Comparison of ENCODE assay signal across 14 cellular contexts in the genomic region with DNA sequence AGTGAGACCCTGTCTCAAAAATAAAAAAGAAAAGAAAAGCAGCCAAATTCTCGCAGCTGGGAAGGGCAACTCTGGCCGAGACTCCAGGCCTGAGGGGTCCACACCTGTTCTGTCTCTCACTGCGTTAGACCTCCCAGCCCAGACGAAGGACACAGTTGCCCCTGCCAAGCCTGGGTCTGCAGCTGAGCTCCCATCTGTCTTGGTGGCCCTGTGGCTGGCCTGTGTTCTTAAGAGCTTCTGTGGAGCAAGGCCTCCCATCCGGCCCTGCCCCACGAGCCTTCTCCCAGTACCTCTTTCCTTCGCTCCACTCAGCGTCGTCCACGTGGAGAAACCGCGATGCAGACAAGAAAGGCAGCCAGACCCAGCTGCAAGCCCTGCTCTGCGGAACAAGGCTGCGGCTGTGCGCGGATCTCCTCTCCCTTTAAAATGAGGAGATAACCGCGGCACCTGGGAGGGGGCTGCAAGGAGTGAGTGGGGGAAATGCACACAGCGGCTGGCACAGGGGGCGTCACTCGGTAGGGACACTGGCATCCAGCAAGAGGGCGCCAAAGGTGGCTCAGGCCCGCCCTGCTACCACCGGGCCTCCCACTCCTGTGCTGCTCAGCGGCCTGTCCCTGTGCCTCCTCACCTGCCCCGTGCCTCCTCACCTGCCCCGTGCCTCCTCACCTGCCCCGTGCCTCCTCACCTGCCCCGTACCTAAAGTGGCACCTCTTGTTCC. TPM values are rescaled to one million over a fixed set of nuclear protein-coding genes. Genes with fewer than 3 reads are reported as not detected.
DNase-seq lines count a peak whose midpoint lies in the region; ATAC-seq and TF ChIP-seq lines count a peak whose summit lies in the region.
"Had no signal": no experiment of that assay in that cellular context is flagged by ENCODE, and none has a peak within 500 bp of the region (broad histone marks: within the 10 kb centered on the region; RNA-seq: fewer than 3 reads in every experiment).

No MANE protein-coding gene starts in this region.

- H3K79me2 ChIP-seq in GM23338 (replicated peaks; ENCODE audit: insufficient read depth), result no peaks in the 10 kb centered on the region

- no peaks in the 10 kb centered on the region; the same call in 2 of the 3 replicates for H3K9me3 Mint-ChIP-seq in GM23338
- no peaks in the 10 kb centered on the region for H3K9me3 Mint-ChIP-seq in WTC11
- no peaks in the 10 kb centered on the region for H3K9me3 Mint-ChIP-seq in nephron
- no peaks in the 10 kb centered on the region for H3K9me3 Mint-ChIP-seq in Calu3 (ENCODE audit: low read depth, unreplicated experiment)

- no peak overlapping the region for H3K4me3 ChIP-seq in BLaER1 treated with 17β-estradiol and CSF1 and Interleukin-3, amounts not matched to agents 10 nM and 100 nM
- no peak overlapping the region for H3K4me3 ChIP-seq in GM23338
- H3K4me3 ChIP-seq in coronary artery, result no peak overlapping the region

- H3F3A ChIP-seq in GM23338 (replicated peaks; ENCODE audit: low read depth), result no peaks in the 10 kb centered on the region

- peaks cover 8% of the 10 kb centered on the region for H3K27me3 Mint-ChIP-seq in GM23338 (ENCODE audit: insufficient read depth, low read depth, poor library complexity)
- no peaks in the 10 kb centered on the region; the same call in 1 of the 2 replicates for H3K27me3 Mint-ChIP-seq in WTC11 (ENCODE audit: low read depth)
- peaks cover 18% of the 10 kb centered on the region for H3K27me3 Mint-ChIP-seq in nephron (ENCODE audit: low read depth)
- H3K27me3 Mint-ChIP-seq in Calu3 (ENCODE audit: unreplicated experiment), result peaks cover 55% of the 10 kb centered on the region

- no peaks in the 10 kb centered on the region for H3K36me3 ChIP-seq in BLaER1 treated with 17β-estradiol and CSF1 and Interleukin-3, amounts not matched to agents 10 nM and 100 nM
- H3K36me3 ChIP-seq in GM23338 (ENCODE audit: insufficient read depth), result no peaks in the 10 kb centered on the region

- peaks cover 42 to 49% (median 45%) of the 10 kb centered on the region in 10 experiments for H3K4me1 ChIP-seq in BLaER1 treated with 17β-estradiol and CSF1 and Interleukin-3, amounts not matched to agents 10 nM and 100 nM
- H3K4me1 ChIP-seq in GM23338 (ENCODE audit: insufficient read depth), result peaks cover 7% of the 10 kb centered on the region; the same call in 1 of the 2 replicates
- H3K4me1 ChIP-seq: Caco-2 had no signal

- intact Hi-C loops in Calu3 (cut with micrococcal nuclease; ENCODE audit: unreplicated experiment), result loop anchor here (10.0 kb wide), 1 partner anchor 154 kb away; no protein-coding TSS in a partner anchor

- H3K27ac ChIP-seq in BLaER1 treated with 17β-estradiol and CSF1 and Interleukin-3, amounts not matched to agents 10 nM and 100 nM, result no peak overlapping the region
- H3K27ac ChIP-seq in GM23338 (ENCODE audit: low read depth) (no peak overlapping the region), coronary artery (no peak overlapping the region)

- H2AFZ ChIP-seq in GM23338, result peak overlapping the region; percentile 66; the same call in 1 of the 2 replicates

- H3K9me3 ChIP-seq in BLaER1 treated with 17β-estradiol and CSF1 and Interleukin-3, amounts not matched to agents 10 nM and 100 nM (replicated peaks in 1 of 11), result no peaks in the 10 kb centered on the region
- H3K9me3 ChIP-seq: Caco-2 had no signal

- no TSS peak for BruUV-seq in Calu3 (replicated peaks; lab: Mats Ljungman, UMichigan)

- H3K27ac Mint-ChIP-seq in GM23338, result no peak overlapping the region
- H3K27ac Mint-ChIP-seq in WTC11, result no peak overlapping the region
- H3K27ac Mint-ChIP-seq in nephron, result peak overlapping the region in 2 of 3 experiments; percentile 38 to 68
- H3K27ac Mint-ChIP-seq in Calu3 (ENCODE audit: unreplicated experiment), result no peak overlapping the region

- TF ChIP-seq CTCF in GM23338 (conservative IDR thresholded peaks at IDR 0.05; ENCODE audit: low read depth in 2 of 2), result peak; percentile 17 to 46; a peak in 2 of 4 replicates
- TF ChIP-seq CTCF in WTC11 (IDR thresholded peaks at IDR 0.05), result no peak
- no peak for TF ChIP-seq CTCF in nephron (IDR thresholded peaks at IDR 0.05; ENCODE audit: unreplicated experiment in 3 of 3)
- TF ChIP-seq CTCF in Calu3 (IDR thresholded peaks at IDR 0.05; ENCODE audit: unreplicated experiment), result no peak
- no peak for TF ChIP-seq CTCF in coronary artery (IDR thresholded peaks at IDR 0.05)

- H3K4me3 Mint-ChIP-seq in GM23338 (no peak overlapping the region), WTC11 (no peak overlapping the region), nephron (no peak overlapping the region), Calu3 (ENCODE audit: low read depth, unreplicated experiment) (no peak overlapping the region)

- POLR2A ChIA-PET in WTC11 (lab: Charles Lee), result no interaction called here

- H3K9ac ChIP-seq in BLaER1 treated with 17β-estradiol and CSF1 and Interleukin-3, amounts not matched to agents 10 nM and 100 nM, result no peak overlapping the region

- ATAC-seq in GM23338 (peak; percentile 20; the same call in 2 of the 3 replicates), WTC11 (peak; percentile 38), GM21528 (IDR thresholded peaks at IDR 0.05; ENCODE audit: low FRiP score, unreplicated experiment) (no peak)
- ATAC-seq: PC-3 had no signal

- no peaks in the 10 kb centered on the region for H3K9me2 ChIP-seq in GM23338 (ENCODE audit: insufficient read depth)

- H4K20me1 ChIP-seq in BLaER1 treated with 17β-estradiol and CSF1 and Interleukin-3, amounts not matched to agents 10 nM and 100 nM, result no peaks in the 10 kb centered on the region
- H4K20me1 ChIP-seq in GM23338 (replicated peaks; ENCODE audit: insufficient read depth), result no peaks in the 10 kb centered on the region

- DNase-seq in GM23338 (ENCODE audit: low spot score), result peak; percentile 34
- DNase-seq in WTC11 (ENCODE audit: low spot score), result no peak
- no peak for DNase-seq in Calu3
- DNase-seq in coronary artery (ENCODE audit: low spot score), result no peak
- DNase-seq: ACHN, Caco-2, KG1, NCI-H1694 treated with DMSO at 0.1 percent for 48 hours, NCI-H226, PC-3 had no signal

- H3K27me3 ChIP-seq in BLaER1 treated with 17β-estradiol and CSF1 and Interleukin-3, amounts not matched to agents 10 nM and 100 nM, result no peaks in the 10 kb centered on the region
- H3K27me3 ChIP-seq in GM23338 (ENCODE audit: insufficient read depth), result no peaks in the 10 kb centered on the region; the same call in 1 of the 2 replicates

- H3K36me3 Mint-ChIP-seq in GM23338 (ENCODE audit: low read depth) (no peaks in the 10 kb centered on the region), WTC11 (no peaks in the 10 kb centered on the region), nephron (ENCODE audit: low read depth) (no peaks in the 10 kb centered on the region), Calu3 (ENCODE audit: insufficient read depth, unreplicated experiment) (no peaks in the 10 kb centered on the region)

- CTCF ChIA-PET in WTC11 (lab: Charles Lee) (interaction anchor here (1.3 to 3.3 kb wide), 4 partner anchors 49 to 202 kb away, joined by 3 to 19 read pairs (median 8); no protein-coding TSS in a partner anchor), Calu3 (lab: Charles Lee) (interaction anchor here (0.9 kb wide), 1 partner anchor 200 kb away, joined by 3 read pairs; no protein-coding TSS in a partner anchor)

- peak overlapping the region; percentile 55 to 94 (median 77); a peak in 21 of 22 replicates for H3K4me2 ChIP-seq in BLaER1 treated with 17β-estradiol and CSF1 and Interleukin-3, amounts not matched to agents 10 nM and 100 nM
- H3K4me2 ChIP-seq in GM23338, result no peak overlapping the region

- H3K4me1 Mint-ChIP-seq in GM23338, result peaks cover 24% of the 10 kb centered on the region
- peaks cover 22% of the 10 kb centered on the region for H3K4me1 Mint-ChIP-seq in WTC11
- H3K4me1 Mint-ChIP-seq in nephron, result peaks cover 44% of the 10 kb centered on the region
- peaks cover 10% of the 10 kb centered on the region for H3K4me1 Mint-ChIP-seq in Calu3 (ENCODE audit: low read depth, unreplicated experiment)

TF ChIP-seq in GM23338, 12 proteins besides CTCF, POLR2A, EP300 and RAD21:
- TF ChIP-seq ZNF331 (CRISPR knock-in tag; IDR thresholded peaks at IDR 0.05; ENCODE audit: low read depth) (no peak), EZH2 (IDR thresholded peaks at IDR 0.05; ENCODE audit: low read depth, unreplicated experiment) (no peak), NANOG (IDR thresholded peaks at IDR 0.05; ENCODE audit: borderline replicate concordance) (no peak), EZH2phosphoT487 (IDR thresholded peaks at IDR 0.05; ENCODE audit: unreplicated experiment) (no peak)

TF ChIP-seq in WTC11, 78 proteins besides CTCF, POLR2A, EP300 and RAD21 (continues in another document):
- TF ChIP-seq ELF4 (CRISPR knock-in tag; IDR thresholded peaks at IDR 0.05; ENCODE audit: low read depth), result no peak
- no peak for TF ChIP-seq ZNF425 (CRISPR knock-in tag; conservative IDR thresholded peaks at IDR 0.05)
- TF ChIP-seq OVOL2 (CRISPR knock-in tag; IDR thresholded peaks at IDR 0.05; ENCODE audit: borderline replicate concordance), result no peak

RNA-seq across cellular contexts. Expression of gene LRRC74A, which starts 42.4 kb away (rescaled TPM):
- total RNA-seq in GM23338 (2014; rRNA removed; shearing (Covaris generic)), result not detected in 2 replicates
- polyA plus RNA-seq in GM23338 (2016; fragmentation: Nextera tagmentation; extraction: Ambion mirVana), result not detected in 2 replicates
- total RNA-seq in WTC11 (2021), result not detected in 3 replicates
- total RNA-seq in Calu3 (2022), result not detected in 2 replicates
- total RNA-seq: Caco-2; PC-3; T-helper 1 cell treated with Interleukin-12 subunit alpha and Interleukin-12 subunit beta and Interleukin-4 antibody, amounts not matched to agents 30 ng/mL and 1 ng/mL, for 36 hours had no signal

RNA-seq across cellular contexts. Expression of gene ANGEL1, which starts 55.9 kb away (rescaled TPM):
- total RNA-seq in GM23338 (2014; rRNA removed; shearing (Covaris generic)), result 22.2 and 31.6 TPM in 2 replicates
- polyA plus RNA-seq in GM23338 (2016; fragmentation: Nextera tagmentation; extraction: Ambion mirVana), result 4.6 and 5.3 TPM in 2 replicates
- 25.7 to 29.7 TPM (median 25.8 TPM) in 3 replicates for total RNA-seq in WTC11 (2021)
- 19.8 and 26.3 TPM in 2 replicates for total RNA-seq in Calu3 (2022)

Comparison
In these comparisons a context has a peak if more than half of its experiments do, and no peak if none do; other contexts are left out.
1. H3K27ac Mint-ChIP-seq: peak in nephron (2 of 3); none in GM23338 (single experiment), WTC11 (single experiment) and Calu3 (single experiment).
2. CTCF ChIP-seq: peak in GM23338 (2 of 2); none in WTC11 (single experiment), nephron (0 of 3), Calu3 (single experiment) and coronary artery (single experiment).